In genomic region chr10:3563298-3563697, GRCh38 we compare ENCODE assay signal across 23 cellular contexts.
DNase-seq lines count a peak whose midpoint lies in the region; ATAC-seq lines count a peak whose summit lies in the region.
"Had no signal": no experiment of that assay in that cellular context is flagged by ENCODE, and none has a peak within 500 bp of the region (broad histone marks: within the 10 kb centered on the region; RNA-seq: fewer than 3 reads in every experiment).

No MANE protein-coding gene starts in this region.

- no peaks in the 10 kb centered on the region for H3K27me3 Mint-ChIP-seq in activated naive CD4-positive, alpha-beta T cell treated with anti-CD3 and anti-CD28 coated beads for 36 hours (ENCODE audit: low read depth)
- no peaks in the 10 kb centered on the region for H3K27me3 Mint-ChIP-seq in activated naive CD4-positive, alpha-beta T cell treated with anti-CD3 and anti-CD28 coated beads, Interleukin-2, amount 10 ng/mL, durations not matched to agents 7 days and 5 days
- no peaks in the 10 kb centered on the region for H3K27me3 Mint-ChIP-seq in activated T-helper 17 cell treated with anti-CD3 and anti-CD28 coated beads, Interleukin-2, amount 50 U/mL, for 72 hours
- H3K27me3 Mint-ChIP-seq: activated B cell treated with CpG ODN at 0.5 μM for 24 hours, type B pancreatic cell had no signal

- H3K9me3 Mint-ChIP-seq in activated naive CD4-positive, alpha-beta T cell treated with anti-CD3 and anti-CD28 coated beads for 36 hours: peaks cover 9% of the 10 kb centered on the region
- H3K9me3 Mint-ChIP-seq in activated naive CD4-positive, alpha-beta T cell treated with anti-CD3 and anti-CD28 coated beads, Interleukin-2, amount 10 ng/mL, durations not matched to agents 7 days and 5 days: peaks cover 2% of the 10 kb centered on the region
- no peaks in the 10 kb centered on the region for H3K9me3 Mint-ChIP-seq in activated T-helper 17 cell treated with anti-CD3 and anti-CD28 coated beads, Interleukin-2, amount 50 U/mL, for 72 hours
- H3K9me3 Mint-ChIP-seq: activated B cell treated with CpG ODN at 0.5 μM for 24 hours; central memory CD8-positive, alpha-beta T cell; type B pancreatic cell had no signal

- intact Hi-C loops in activated naive CD4-positive, alpha-beta T cell treated with anti-CD3 and anti-CD28 coated beads for 36 hours (cut with micrococcal nuclease): no loop called here

- no peak overlapping the region for H3K27ac Mint-ChIP-seq in activated naive CD4-positive, alpha-beta T cell treated with anti-CD3 and anti-CD28 coated beads for 36 hours
- H3K27ac Mint-ChIP-seq in activated naive CD4-positive, alpha-beta T cell treated with anti-CD3 and anti-CD28 coated beads, Interleukin-2, amount 10 ng/mL, durations not matched to agents 7 days and 5 days: no peak overlapping the region
- peak overlapping the region; percentile 20 for H3K27ac Mint-ChIP-seq in activated T-helper 17 cell treated with anti-CD3 and anti-CD28 coated beads, Interleukin-2, amount 50 U/mL, for 72 hours
- H3K27ac Mint-ChIP-seq: activated B cell treated with CpG ODN at 0.5 μM for 24 hours, nephron, type B pancreatic cell had no signal

- peaks cover 11% of the 10 kb centered on the region for H3K4me1 Mint-ChIP-seq in activated naive CD4-positive, alpha-beta T cell treated with anti-CD3 and anti-CD28 coated beads for 36 hours (ENCODE audit: low read depth)
- peaks cover 16% of the 10 kb centered on the region for H3K4me1 Mint-ChIP-seq in activated naive CD4-positive, alpha-beta T cell treated with anti-CD3 and anti-CD28 coated beads, Interleukin-2, amount 10 ng/mL, durations not matched to agents 7 days and 5 days
- peaks cover 21% of the 10 kb centered on the region for H3K4me1 Mint-ChIP-seq in activated T-helper 17 cell treated with anti-CD3 and anti-CD28 coated beads, Interleukin-2, amount 50 U/mL, for 72 hours
- H3K4me1 Mint-ChIP-seq: activated B cell treated with CpG ODN at 0.5 μM for 24 hours had no signal

- CTCF ChIA-PET in activated naive CD4-positive, alpha-beta T cell treated with anti-CD3 and anti-CD28 coated beads for 36 hours (lab: Charles Lee): no interaction called here
- CTCF ChIA-PET in activated naive CD4-positive, alpha-beta T cell treated with anti-CD3 and anti-CD28 coated beads, Interleukin-2, amount 10 ng/mL, durations not matched to agents 7 days and 5 days (lab: Charles Lee): no interaction called here

- H3K36me3 Mint-ChIP-seq in activated naive CD4-positive, alpha-beta T cell treated with anti-CD3 and anti-CD28 coated beads for 36 hours (ENCODE audit: low read depth): no peaks in the 10 kb centered on the region
- H3K36me3 Mint-ChIP-seq in activated naive CD4-positive, alpha-beta T cell treated with anti-CD3 and anti-CD28 coated beads, Interleukin-2, amount 10 ng/mL, durations not matched to agents 7 days and 5 days: no peaks in the 10 kb centered on the region
- no peaks in the 10 kb centered on the region for H3K36me3 Mint-ChIP-seq in activated T-helper 17 cell treated with anti-CD3 and anti-CD28 coated beads, Interleukin-2, amount 50 U/mL, for 72 hours (ENCODE audit: low read depth)
- H3K36me3 Mint-ChIP-seq: CD4-positive, CD25-positive, alpha-beta regulatory T cell; type B pancreatic cell had no signal

- DNase-seq in activated naive CD4-positive, alpha-beta T cell treated with anti-CD3 and anti-CD28 coated beads for 36 hours: peak; percentile 49
- DNase-seq in activated naive CD4-positive, alpha-beta T cell treated with anti-CD3 and anti-CD28 coated beads, Interleukin-2, amount 10 ng/mL, durations not matched to agents 7 days and 5 days: no peak
- DNase-seq in stimulated activated CD4-positive, alpha-beta T cell treated with anti-CD3 and anti-CD28 coated beads, Interleukin-2, amount 100 ng/mL, for 4 hours (ENCODE audit: low read depth): peak; percentile 33
- peak; percentile 60 for DNase-seq in stimulated activated naive CD8-positive, alpha-beta T cell treated with anti-CD3 and anti-CD28 coated beads, Interleukin-15, Interleukin-2, amounts not matched to agents 100 U/mL and 50 U/mL, for 24 hours
- DNase-seq in DMS79 (lab: John Stamatoyannopoulos, UW) (no peak), occipital lobe (lab: John Stamatoyannopoulos, UW) (no peak), COLO668 (lab: John Stamatoyannopoulos, UW; ENCODE audit: unreplicated experiment) (no peak)
- DNase-seq: activated B cell treated with CpG ODN at 0.5 μM for 24 hours, activated gamma-delta T cell treated with Interleukin-2 at 50 U/mL for 16 hours, GDM1, left ventricle myocardium superior, NCI-H1417, NCI-H2107, NCI-H510A treated with DMSO at 0.1 percent for 48 hours, posterior cingulate gyrus, sigmoid colon, T1000 had no signal

- no peak overlapping the region for H3K4me3 Mint-ChIP-seq in activated naive CD4-positive, alpha-beta T cell treated with anti-CD3 and anti-CD28 coated beads for 36 hours
- no peak overlapping the region for H3K4me3 Mint-ChIP-seq in activated naive CD4-positive, alpha-beta T cell treated with anti-CD3 and anti-CD28 coated beads, Interleukin-2, amount 10 ng/mL, durations not matched to agents 7 days and 5 days
- peak overlapping the region; percentile 42 for H3K4me3 Mint-ChIP-seq in activated T-helper 17 cell treated with anti-CD3 and anti-CD28 coated beads, Interleukin-2, amount 50 U/mL, for 72 hours
- H3K4me3 Mint-ChIP-seq: activated B cell treated with CpG ODN at 0.5 μM for 24 hours; CD4-positive, CD25-positive, alpha-beta regulatory T cell; central memory CD8-positive, alpha-beta T cell; nephron; type B pancreatic cell had no signal

- peak; percentile 94 for ATAC-seq in activated T-helper 17 cell treated with anti-CD3 and anti-CD28 coated beads, Interleukin-2, amount 50 U/mL, for 72 hours (replicated peaks)
- peak; percentile 94 for ATAC-seq in stimulated activated naive CD8-positive, alpha-beta T cell treated with anti-CD3 and anti-CD28 coated beads, Interleukin-15, Interleukin-2, amounts not matched to agents 100 U/mL and 50 U/mL, for 24 hours
- ATAC-seq: left ventricle myocardium superior, SK-N-SH treated with all-trans-retinoic acid at 6 μM for 48 hours had no signal

Comparison
In these comparisons a context has a peak if more than half of its experiments do, and no peak if none do; other contexts are left out.
1. DNase-seq: peak in activated naive CD4-positive, alpha-beta T cell treated with anti-CD3 and anti-CD28 coated beads for 36 hours (single experiment), stimulated activated CD4-positive, alpha-beta T cell treated with anti-CD3 and anti-CD28 coated beads, Interleukin-2, amount 100 ng/mL, for 4 hours (single experiment) and stimulated activated naive CD8-positive, alpha-beta T cell treated with anti-CD3 and anti-CD28 coated beads, Interleukin-15, Interleukin-2, amounts not matched to agents 100 U/mL and 50 U/mL, for 24 hours (single experiment); none in activated naive CD4-positive, alpha-beta T cell treated with anti-CD3 and anti-CD28 coated beads, Interleukin-2, amount 10 ng/mL, durations not matched to agents 7 days and 5 days (single experiment), DMS79 (single experiment), occipital lobe (single experiment) and COLO668 (single experiment).